In the genomic region with DNA sequence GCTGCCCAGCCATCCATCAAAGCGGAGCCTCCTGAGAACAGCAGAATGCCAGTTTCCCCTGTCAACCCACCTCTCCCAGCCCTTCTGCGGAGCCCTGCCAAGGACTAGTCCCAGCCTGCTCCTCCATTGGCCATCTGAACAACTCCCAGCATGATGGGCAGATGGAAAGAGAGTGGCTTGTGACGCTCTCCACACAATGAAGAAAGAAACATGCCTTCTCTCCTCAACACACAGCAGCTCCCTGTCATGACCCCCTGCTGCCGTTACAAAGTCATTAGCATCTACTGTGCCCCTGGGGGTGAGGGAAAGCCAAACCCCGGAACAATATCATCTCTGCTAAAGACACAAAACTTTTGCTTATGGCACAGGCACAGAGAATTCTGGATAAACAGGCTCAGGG, we compare ENCODE assay signal across 1 cellular context.
TF ChIP-seq lines count a peak whose summit lies in the region.

No MANE protein-coding gene starts in this region.

TF ChIP-seq in H1, 55 proteins besides CTCF, POLR2A, EP300 and RAD21:
- TF ChIP-seq CHD1 (IDR thresholded peaks at IDR 0.05; ENCODE audit: low read depth, low read length) (no peak), RFX5 (IDR thresholded peaks at IDR 0.05; ENCODE audit: borderline replicate concordance, low read depth, low read length) (no peak), GABPA (IDR thresholded peaks at IDR 0.05; ENCODE audit: borderline replicate concordance, insufficient read depth, low read length) (no peak), ASH2L (IDR thresholded peaks at IDR 0.05; ENCODE audit: low read length) (no peak), SIRT6 (IDR thresholded peaks at IDR 0.05; ENCODE audit: low read length) (no peak), TBP (IDR thresholded peaks at IDR 0.05; ENCODE audit: low read depth, low read length) (no peak), CBX5 (IDR thresholded peaks at IDR 0.05; ENCODE audit: low read depth, low read length) (no peak), TCF12 (IDR thresholded peaks at IDR 0.05; ENCODE audit: low read depth, low read length) (no peak), POU5F1 (IDR thresholded peaks at IDR 0.05; ENCODE audit: low read depth, low read length) (no peak)
- TF ChIP-seq, protein P1, sequence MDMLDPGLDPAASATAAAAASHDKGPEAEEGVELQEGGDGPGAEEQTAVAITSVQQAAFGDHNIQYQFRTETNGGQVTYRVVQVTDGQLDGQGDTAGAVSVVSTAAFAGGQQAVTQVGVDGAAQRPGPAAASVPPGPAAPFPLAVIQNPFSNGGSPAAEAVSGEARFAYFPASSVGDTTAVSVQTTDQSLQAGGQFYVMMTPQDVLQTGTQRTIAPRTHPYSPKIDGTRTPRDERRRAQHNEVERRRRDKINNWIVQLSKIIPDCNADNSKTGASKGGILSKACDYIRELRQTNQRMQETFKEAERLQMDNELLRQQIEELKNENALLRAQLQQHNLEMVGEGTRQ (IDR thresholded peaks at IDR 0.05; ENCODE audit: low read length): no peak
TF ChIP-seq in H1: peak in this region for 0.
